8 cellular contexts compared by ENCODE assay signal in the genomic region with DNA sequence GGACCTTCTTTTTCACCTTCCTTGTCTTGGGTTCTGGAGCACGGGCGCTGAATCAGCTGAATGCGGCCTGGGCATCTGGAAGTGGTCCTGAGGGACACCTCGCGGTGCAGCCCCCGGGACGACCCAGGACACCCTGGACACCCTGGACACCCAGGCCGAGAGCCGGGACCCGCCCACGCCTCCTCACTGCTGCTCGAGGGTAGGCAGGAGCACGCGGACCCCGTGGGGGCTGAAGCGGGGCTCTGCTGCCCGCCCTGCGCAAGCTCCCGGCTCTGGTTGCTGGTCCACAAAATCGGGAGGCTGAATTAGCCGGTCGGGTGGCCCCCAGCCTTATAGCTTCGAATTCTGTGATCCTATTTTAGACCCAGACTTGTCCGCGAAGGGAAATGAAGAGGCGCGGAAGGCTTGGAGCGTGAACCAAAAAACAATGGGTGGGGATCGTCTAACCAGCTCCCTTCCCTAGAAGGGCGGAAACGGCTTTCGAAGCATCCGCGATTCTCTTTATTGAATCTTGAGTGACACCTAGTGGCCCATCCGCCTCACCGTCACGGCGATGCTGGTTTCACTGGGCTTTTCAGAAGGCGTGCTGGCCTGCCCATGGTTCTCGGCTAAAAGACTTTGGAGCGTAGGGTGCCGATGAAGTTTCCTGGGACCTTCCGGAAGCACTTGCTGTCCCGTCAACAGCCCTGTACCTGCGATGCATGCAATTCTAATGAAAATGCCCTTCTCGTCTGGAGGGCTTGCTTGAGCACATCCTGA. TPM values are rescaled to one million over a fixed set of nuclear protein-coding genes. Genes with fewer than 3 reads are reported as not detected.
DNase-seq lines count a peak whose midpoint lies in the region; ATAC-seq, FAIRE-seq and TF ChIP-seq lines count a peak whose summit lies in the region.

No MANE protein-coding gene starts in this region.

- no peak overlapping the region for H3K27ac ChIP-seq in right cardiac atrium (ENCODE audit: low read length)

- H3K4me1 ChIP-seq in right cardiac atrium (ENCODE audit: control insufficient read depth, insufficient read depth, low read length): peaks cover 3% of the 10 kb centered on the region

- H3K9me3 ChIP-seq in T-helper 17 cell (ENCODE audit: control insufficient read depth, low read length, poor library complexity, severe bottlenecking) (no peaks in the 10 kb centered on the region), right cardiac atrium (ENCODE audit: control insufficient read depth, low read length) (no peaks in the 10 kb centered on the region)

- FAIRE-seq in GM12892 (lab: Jason Lieb, UNC) (peak; percentile 89), urothelium cell line (lab: Jason Lieb, UNC) (no peak)

- ATAC-seq in HG02885 (IDR thresholded peaks at IDR 0.05; ENCODE audit: poor library complexity, unreplicated experiment) (peak; percentile 92), T-helper 17 cell (peak; percentile 87), right cardiac atrium (peak; percentile 91)

- peaks cover 2% of the 10 kb centered on the region for H3K36me3 Mint-ChIP-seq in T-helper 17 cell (ENCODE audit: low read depth)

- H3K27me3 ChIP-seq in right cardiac atrium (ENCODE audit: control insufficient read depth, insufficient read depth): no peaks in the 10 kb centered on the region

- intact Hi-C loops in right cardiac atrium (cut with DNase I): loop anchor here (2.0 to 10.0 kb wide), 7 partner anchors 335 to 600 kb away; no protein-coding TSS in a partner anchor

- 1% methylated on average over 46 of the region's 46 CpGs for WGBS in right cardiac atrium

- H3K27ac Mint-ChIP-seq in T-helper 17 cell: no peak overlapping the region

- peaks cover 20% of the 10 kb centered on the region for H3K4me1 Mint-ChIP-seq in T-helper 17 cell

- peak; percentile 43 for DNase-seq in GM12892 (ENCODE audit: insufficient read length)
- DNase-seq in NCI-H146 treated with DMSO at 0.1 percent for 48 hours (lab: John Stamatoyannopoulos, UW; ENCODE audit: unreplicated experiment): peak; percentile 77
- DNase-seq in T-helper 17 cell: peak; percentile 54 to 73 (median 69)
- DNase-seq in amygdala (lab: John Stamatoyannopoulos, UW): peak in 55 of 56 donors; percentile 16 to 91 (median 62)
- peak; percentile 87 to 95 (median 91) for DNase-seq in right cardiac atrium
- peak; percentile 24 for DNase-seq in pulmonary artery endothelial cell (ENCODE audit: low read depth, low spot score)
- peak; percentile 62 for DNase-seq in urothelium cell line (ENCODE audit: low spot score)

- peaks cover 39% of the 10 kb centered on the region for H3K27me3 Mint-ChIP-seq in T-helper 17 cell

- peak overlapping the region; percentile 91 for H3K4me3 Mint-ChIP-seq in T-helper 17 cell

- peak overlapping the region; percentile 50 for H3K4me3 ChIP-seq in right cardiac atrium (ENCODE audit: low read length)

- no peak for TF ChIP-seq POLR2A in GM12892 (IDR thresholded peaks at IDR 0.05; ENCODE audit: low read depth, low read length)

RNA-seq across cellular contexts. Expression of gene PLXNC1, which starts 46.3 kb away (rescaled TPM):
- polyA plus RNA-seq in GM12892 (2012; ENCODE audit: missing spikeins): 14.3 TPM
- total RNA-seq in T-helper 17 cell (10 to 100 TPM; 26.5 to 30.6 TPM), right cardiac atrium (1 to 10 TPM; 2.8 to 7.6 (median 5.5) TPM), pulmonary artery endothelial cell (0.53 and 0.71 TPM in 2 replicates)
- 2.4 TPM for polyA plus RNA-seq in right cardiac atrium

Comparison
In these comparisons a context has a peak if more than half of its experiments do, and no peak if none do; other contexts are left out.
1. DNase-seq: peak in every context shown above with its lines; median percentile 91 in right cardiac atrium; 77 in NCI-H146 treated with DMSO at 0.1 percent for 48 hours; 69 in T-helper 17 cell; 62 in amygdala; 62 in urothelium cell line; 43 in GM12892; 24 in pulmonary artery endothelial cell.